In genomic region chr19:9538183-9539058, GRCh38 we compare ENCODE assay signal across 1 cellular context.
TF ChIP-seq lines count a peak whose summit lies in the region.

TSS of gene ZNF426 (minus strand) at chr19:9538645. CDS start at chr19:9536232, 2,413 bp downstream.

TF ChIP-seq in K562, 482 proteins besides CTCF, POLR2A, EP300 and RAD21 (continued from another document):
- TF ChIP-seq ZBTB26 (CRISPR knock-in tag; IDR thresholded peaks at IDR 0.05) (0 out of 2 replicates have a peak, but pooled peaks have one; percentile 11), BRD4 (IDR thresholded peaks at IDR 0.05) (no peak), ZNF584 (CRISPR knock-in tag; IDR thresholded peaks at IDR 0.05; ENCODE audit: low read depth) (0 out of 2 replicates have a peak, but pooled peaks have one; percentile 47), ZZZ3 (IDR thresholded peaks at IDR 0.05) (peak; percentile 69; the same call in 1 of the 2 replicates), TSC22D4 (tag; IDR thresholded peaks at IDR 0.05) (no peak), GTF2A2 (tag; IDR thresholded peaks at IDR 0.05) (no peak), TRIM24 (IDR thresholded peaks at IDR 0.05) (peak in 1 of 2 experiments; percentile 44; a peak in 1 of 4 replicates), ZNF23 (CRISPR knock-in tag; IDR thresholded peaks at IDR 0.05) (no peak), CREM (IDR thresholded peaks at IDR 0.05; ENCODE audit: low read depth) (peak; percentile 100), NFIC (IDR thresholded peaks at IDR 0.05) (peak; percentile 25; the same call in 1 of the 2 replicates)
- TF ChIP-seq, protein P1, sequence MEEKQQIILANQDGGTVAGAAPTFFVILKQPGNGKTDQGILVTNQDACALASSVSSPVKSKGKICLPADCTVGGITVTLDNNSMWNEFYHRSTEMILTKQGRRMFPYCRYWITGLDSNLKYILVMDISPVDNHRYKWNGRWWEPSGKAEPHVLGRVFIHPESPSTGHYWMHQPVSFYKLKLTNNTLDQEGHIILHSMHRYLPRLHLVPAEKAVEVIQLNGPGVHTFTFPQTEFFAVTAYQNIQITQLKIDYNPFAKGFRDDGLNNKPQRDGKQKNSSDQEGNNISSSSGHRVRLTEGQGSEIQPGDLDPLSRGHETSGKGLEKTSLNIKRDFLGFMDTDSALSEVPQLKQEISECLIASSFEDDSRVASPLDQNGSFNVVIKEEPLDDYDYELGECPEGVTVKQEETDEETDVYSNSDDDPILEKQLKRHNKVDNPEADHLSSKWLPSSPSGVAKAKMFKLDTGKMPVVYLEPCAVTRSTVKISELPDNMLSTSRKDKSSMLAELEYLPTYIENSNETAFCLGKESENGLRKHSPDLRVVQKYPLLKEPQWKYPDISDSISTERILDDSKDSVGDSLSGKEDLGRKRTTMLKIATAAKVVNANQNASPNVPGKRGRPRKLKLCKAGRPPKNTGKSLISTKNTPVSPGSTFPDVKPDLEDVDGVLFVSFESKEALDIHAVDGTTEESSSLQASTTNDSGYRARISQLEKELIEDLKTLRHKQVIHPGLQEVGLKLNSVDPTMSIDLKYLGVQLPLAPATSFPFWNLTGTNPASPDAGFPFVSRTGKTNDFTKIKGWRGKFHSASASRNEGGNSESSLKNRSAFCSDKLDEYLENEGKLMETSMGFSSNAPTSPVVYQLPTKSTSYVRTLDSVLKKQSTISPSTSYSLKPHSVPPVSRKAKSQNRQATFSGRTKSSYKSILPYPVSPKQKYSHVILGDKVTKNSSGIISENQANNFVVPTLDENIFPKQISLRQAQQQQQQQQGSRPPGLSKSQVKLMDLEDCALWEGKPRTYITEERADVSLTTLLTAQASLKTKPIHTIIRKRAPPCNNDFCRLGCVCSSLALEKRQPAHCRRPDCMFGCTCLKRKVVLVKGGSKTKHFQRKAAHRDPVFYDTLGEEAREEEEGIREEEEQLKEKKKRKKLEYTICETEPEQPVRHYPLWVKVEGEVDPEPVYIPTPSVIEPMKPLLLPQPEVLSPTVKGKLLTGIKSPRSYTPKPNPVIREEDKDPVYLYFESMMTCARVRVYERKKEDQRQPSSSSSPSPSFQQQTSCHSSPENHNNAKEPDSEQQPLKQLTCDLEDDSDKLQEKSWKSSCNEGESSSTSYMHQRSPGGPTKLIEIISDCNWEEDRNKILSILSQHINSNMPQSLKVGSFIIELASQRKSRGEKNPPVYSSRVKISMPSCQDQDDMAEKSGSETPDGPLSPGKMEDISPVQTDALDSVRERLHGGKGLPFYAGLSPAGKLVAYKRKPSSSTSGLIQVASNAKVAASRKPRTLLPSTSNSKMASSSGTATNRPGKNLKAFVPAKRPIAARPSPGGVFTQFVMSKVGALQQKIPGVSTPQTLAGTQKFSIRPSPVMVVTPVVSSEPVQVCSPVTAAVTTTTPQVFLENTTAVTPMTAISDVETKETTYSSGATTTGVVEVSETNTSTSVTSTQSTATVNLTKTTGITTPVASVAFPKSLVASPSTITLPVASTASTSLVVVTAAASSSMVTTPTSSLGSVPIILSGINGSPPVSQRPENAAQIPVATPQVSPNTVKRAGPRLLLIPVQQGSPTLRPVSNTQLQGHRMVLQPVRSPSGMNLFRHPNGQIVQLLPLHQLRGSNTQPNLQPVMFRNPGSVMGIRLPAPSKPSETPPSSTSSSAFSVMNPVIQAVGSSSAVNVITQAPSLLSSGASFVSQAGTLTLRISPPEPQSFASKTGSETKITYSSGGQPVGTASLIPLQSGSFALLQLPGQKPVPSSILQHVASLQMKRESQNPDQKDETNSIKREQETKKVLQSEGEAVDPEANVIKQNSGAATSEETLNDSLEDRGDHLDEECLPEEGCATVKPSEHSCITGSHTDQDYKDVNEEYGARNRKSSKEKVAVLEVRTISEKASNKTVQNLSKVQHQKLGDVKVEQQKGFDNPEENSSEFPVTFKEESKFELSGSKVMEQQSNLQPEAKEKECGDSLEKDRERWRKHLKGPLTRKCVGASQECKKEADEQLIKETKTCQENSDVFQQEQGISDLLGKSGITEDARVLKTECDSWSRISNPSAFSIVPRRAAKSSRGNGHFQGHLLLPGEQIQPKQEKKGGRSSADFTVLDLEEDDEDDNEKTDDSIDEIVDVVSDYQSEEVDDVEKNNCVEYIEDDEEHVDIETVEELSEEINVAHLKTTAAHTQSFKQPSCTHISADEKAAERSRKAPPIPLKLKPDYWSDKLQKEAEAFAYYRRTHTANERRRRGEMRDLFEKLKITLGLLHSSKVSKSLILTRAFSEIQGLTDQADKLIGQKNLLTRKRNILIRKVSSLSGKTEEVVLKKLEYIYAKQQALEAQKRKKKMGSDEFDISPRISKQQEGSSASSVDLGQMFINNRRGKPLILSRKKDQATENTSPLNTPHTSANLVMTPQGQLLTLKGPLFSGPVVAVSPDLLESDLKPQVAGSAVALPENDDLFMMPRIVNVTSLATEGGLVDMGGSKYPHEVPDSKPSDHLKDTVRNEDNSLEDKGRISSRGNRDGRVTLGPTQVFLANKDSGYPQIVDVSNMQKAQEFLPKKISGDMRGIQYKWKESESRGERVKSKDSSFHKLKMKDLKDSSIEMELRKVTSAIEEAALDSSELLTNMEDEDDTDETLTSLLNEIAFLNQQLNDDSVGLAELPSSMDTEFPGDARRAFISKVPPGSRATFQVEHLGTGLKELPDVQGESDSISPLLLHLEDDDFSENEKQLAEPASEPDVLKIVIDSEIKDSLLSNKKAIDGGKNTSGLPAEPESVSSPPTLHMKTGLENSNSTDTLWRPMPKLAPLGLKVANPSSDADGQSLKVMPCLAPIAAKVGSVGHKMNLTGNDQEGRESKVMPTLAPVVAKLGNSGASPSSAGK (IDR thresholded peaks at IDR 0.05) = peak; percentile 96
